21 cellular contexts compared by ENCODE assay signal in the genomic region with DNA sequence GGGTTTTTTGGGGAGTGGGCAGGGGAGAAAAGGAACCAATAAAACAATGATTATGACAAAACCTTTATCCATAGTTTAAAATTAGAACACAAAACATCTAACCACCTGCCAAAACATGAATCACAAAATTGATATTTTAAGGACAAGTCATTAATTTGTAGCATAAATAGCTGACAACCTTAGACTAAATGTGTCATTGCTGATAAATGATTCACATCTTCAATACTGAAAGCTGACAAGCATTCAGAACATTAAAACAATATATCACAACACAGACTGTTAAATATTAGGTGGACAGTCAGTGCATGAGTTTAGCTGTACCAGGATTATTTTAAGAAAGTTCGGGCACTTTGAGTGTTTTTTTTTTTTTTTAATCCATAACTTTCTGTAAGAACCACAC.
"Had no signal": no experiment of that assay in that cellular context is flagged by ENCODE, and none has a peak within 500 bp of the region (broad histone marks: within the 10 kb centered on the region; RNA-seq: fewer than 3 reads in every experiment).

No MANE protein-coding gene starts in this region.

- H3K4me1 ChIP-seq: pancreas, prostate gland had no signal

- H3K4me1 Mint-ChIP-seq: nephron had no signal

- H3K27ac ChIP-seq: coronary artery, heart left ventricle, pancreas, prostate gland, right lobe of liver, spleen, stomach had no signal

- H3K27me3 Mint-ChIP-seq: naive B cell had no signal

- H3K27me3 ChIP-seq: heart left ventricle, pancreas, right lobe of liver, spleen, stomach had no signal

- H3K9me3 ChIP-seq: heart left ventricle, pancreas, prostate gland, right lobe of liver had no signal

- H3K4me3 ChIP-seq: coronary artery, heart left ventricle, pancreas, prostate gland, right lobe of liver, spleen, stomach had no signal

- H3K36me3 ChIP-seq: prostate gland, right lobe of liver, stomach had no signal

- ATAC-seq: heart left ventricle, pancreas, right lobe of liver had no signal

- DNase-seq: effector CD4-positive, alpha-beta T cell; endodermal cell; erythroblast; heart left ventricle; hippocampal formation; mesendoderm; naive B cell; occipital lobe; pancreas; retina; right lobe of liver; spleen; stimulated activated CD4-positive, alpha-beta T cell treated with anti-CD3 and anti-CD28 coated beads, Interleukin-15, amount 100 ng/mL, for 24 hours; stimulated activated CD4-positive, alpha-beta T cell treated with anti-CD3 and anti-CD28 coated beads, Interleukin-1b, Interleukin-23, amount 100 ng/mL, for 48 hours; stimulated activated CD4-positive, alpha-beta T cell treated with anti-CD3 and anti-CD28 coated beads, Interleukin-4, amount 100 ng/mL, for 4 hours; stimulated activated naive CD4-positive, alpha-beta T cell; stomach; trophoblast cell had no signal

- H3K4me3 Mint-ChIP-seq: endodermal cell, naive B cell, nephron had no signal

- H3K27ac Mint-ChIP-seq: endodermal cell, nephron had no signal
